Comparison of ENCODE assay signal across 22 cellular contexts in the genomic region with DNA sequence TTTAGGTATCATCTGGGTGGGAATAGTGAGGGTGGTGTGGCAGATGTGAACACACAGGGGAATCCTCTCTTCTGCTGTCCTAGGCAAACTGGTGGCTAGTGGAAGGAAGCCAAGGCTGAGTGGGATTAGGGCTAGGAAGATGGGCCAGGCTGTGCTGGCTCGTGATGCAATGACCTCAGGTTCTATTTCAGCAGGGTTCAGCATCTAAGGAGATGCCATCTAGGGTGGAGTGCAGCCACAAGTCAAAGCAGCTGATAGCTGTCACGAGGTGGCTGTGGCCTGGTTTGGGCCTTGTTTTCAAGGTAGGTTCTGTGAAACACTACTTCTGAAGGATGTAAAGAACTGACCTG. TPM values are rescaled to one million over a fixed set of nuclear protein-coding genes. Genes with fewer than 3 reads are reported as not detected.
"Had no signal": no experiment of that assay in that cellular context is flagged by ENCODE, and none has a peak within 500 bp of the region (broad histone marks: within the 10 kb centered on the region; RNA-seq: fewer than 3 reads in every experiment).

No MANE protein-coding gene starts in this region.

- H3K27me3 Mint-ChIP-seq: activated CD4-positive, alpha-beta memory T cell treated with anti-CD3 and anti-CD28 coated beads for 36 hours; activated CD4-positive, alpha-beta T cell treated with anti-CD3 and anti-CD28 coated beads, Interleukin-2, amount 10 ng/mL, durations not matched to agents 7 days and 5 days; activated naive CD8-positive, alpha-beta T cell; brain had no signal

- H3K4me3 Mint-ChIP-seq: activated CD4-positive, alpha-beta memory T cell treated with anti-CD3 and anti-CD28 coated beads for 36 hours; activated CD4-positive, alpha-beta T cell treated with anti-CD3 and anti-CD28 coated beads, Interleukin-2, amount 10 ng/mL, durations not matched to agents 7 days and 5 days; activated naive CD8-positive, alpha-beta T cell; activated T-cell treated with anti-CD3 and anti-CD28 coated beads, Interleukin-2, amount 50 U/mL, for 4 hours; brain had no signal

- H3K27me3 ChIP-seq: SJCRH30 had no signal

- H3K27ac Mint-ChIP-seq: activated CD4-positive, alpha-beta memory T cell treated with anti-CD3 and anti-CD28 coated beads for 36 hours; activated CD4-positive, alpha-beta T cell treated with anti-CD3 and anti-CD28 coated beads, Interleukin-2, amount 10 ng/mL, durations not matched to agents 7 days and 5 days; activated naive CD8-positive, alpha-beta T cell had no signal

- H3K4me3 ChIP-seq: SJCRH30 had no signal

- H3K4me2 ChIP-seq: SK-N-SH had no signal

- H3K9me3 ChIP-seq: SJCRH30, SK-N-SH had no signal

- ATAC-seq: activated T-cell treated with anti-CD3 and anti-CD28 coated beads, Interleukin-2, amount 50 U/mL, for 4 hours had no signal

- H3K36me3 Mint-ChIP-seq: activated CD4-positive, alpha-beta memory T cell treated with anti-CD3 and anti-CD28 coated beads for 36 hours; activated naive CD8-positive, alpha-beta T cell; brain had no signal

- DNase-seq: activated CD4-positive, alpha-beta memory T cell treated with anti-CD3 and anti-CD28 coated beads for 36 hours; activated CD4-positive, alpha-beta T cell treated with anti-CD3 and anti-CD28 coated beads, Interleukin-2, amount 10 ng/mL, durations not matched to agents 7 days and 5 days; activated CD4-positive, CD25-positive, alpha-beta regulatory T cell; activated CD8-positive, alpha-beta memory T cell treated with anti-CD3 and anti-CD28 coated beads for 24 hours; activated effector memory CD4-positive, alpha-beta T cell treated with anti-CD3 and anti-CD28 coated beads, Interleukin-2, amount 50 U/mL, for 16 hours; activated naive CD4-positive, alpha-beta T cell treated with Interleukin-2 at 50 U/mL for 16 hours; activated T-cell treated with anti-CD3 and anti-CD28 coated beads, Interleukin-2, amount 50 U/mL, for 4 hours; amygdala; NCI-H1048; NCI-H146; NCI-H187 treated with DMSO at 0.1 percent for 48 hours; NCI-H2081 treated with DMSO at 0.1 percent for 48 hours; NCI-H446 treated with DMSO at 0.1 percent for 48 hours; NCI-H524 treated with DMSO at 0.1 percent for 48 hours; RPMI8226; SK-N-SH; T-helper 1 cell had no signal

- H3K9me3 Mint-ChIP-seq: activated CD4-positive, alpha-beta memory T cell treated with anti-CD3 and anti-CD28 coated beads for 36 hours; activated CD4-positive, alpha-beta T cell treated with anti-CD3 and anti-CD28 coated beads, Interleukin-2, amount 10 ng/mL, durations not matched to agents 7 days and 5 days; activated T-cell treated with anti-CD3 and anti-CD28 coated beads, Interleukin-2, amount 50 U/mL, for 4 hours; brain had no signal

- H3K27ac ChIP-seq: SJCRH30, VCaP had no signal

- H3K9ac ChIP-seq: SK-N-SH had no signal

- H3K36me3 ChIP-seq: SJCRH30 had no signal

RNA-seq across cellular contexts. Expression of a gene that starts 21.6 kb away (rescaled TPM):
- total RNA-seq: astrocyte, SJCRH30 had no signal
- polyA plus RNA-seq: SK-N-SH had no signal
